Comparison of ENCODE assay signal across 8 cellular contexts in genomic region chr14:58296731-58297130, GRCh38. TPM values are rescaled to one million over a fixed set of nuclear protein-coding genes. Genes with fewer than 3 reads are reported as not detected.
DNase-seq lines count a peak whose midpoint lies in the region; ATAC-seq and TF ChIP-seq lines count a peak whose summit lies in the region.

No MANE protein-coding gene starts in this region.

- H3K4me3 ChIP-seq in fibroblast of pulmonary artery (replicated peaks; ENCODE audit: low read depth, low read length) (peak overlapping the region; percentile 93), sigmoid colon (peak overlapping the region; percentile 61 to 99 (median 86))

- no peaks in the 10 kb centered on the region for H3K9me3 ChIP-seq in sigmoid colon

- H3K27ac ChIP-seq in sigmoid colon, result peak overlapping the region; percentile 92 to 98 (median 94)

- in situ Hi-C loops in G401 (cut with HindIII; ENCODE audit: low sequenced_read_pairs), result no loop called here

- DNase-seq in G401 (ENCODE audit: low spot score) (peak; percentile 15), OCI-M1 (lab: John Stamatoyannopoulos, UW) (peak; percentile 23), fibroblast of pulmonary artery (ENCODE audit: low read depth) (peak; percentile 27), sigmoid colon (no peak), NCI-H526 (lab: John Stamatoyannopoulos, UW) (no peak)
- no peak for DNase-seq in activated CD4-positive, alpha-beta T cell treated with anti-CD3 and anti-CD28 coated beads for 1 hour

- TF ChIP-seq EP300 in sigmoid colon (IDR thresholded peaks at IDR 0.05), result no peak

- ATAC-seq in GM18867 (IDR thresholded peaks at IDR 0.05; ENCODE audit: unreplicated experiment) (no peak), esophagus mucosa (no peak)

- WGBS in sigmoid colon, 2 donors, result 2 to 7% methylated on average over 3 of the region's 3 CpGs

- no peak for TF ChIP-seq POLR2A in sigmoid colon (IDR thresholded peaks at IDR 0.05)

- intact Hi-C loops in sigmoid colon (cut with DNase I), result loop anchor here (2.0 kb wide), 1 partner anchor 52 kb away; the partner anchor contains the start of gene PSMA3

- TF ChIP-seq CTCF in fibroblast of pulmonary artery (IDR thresholded peaks at IDR 0.05; ENCODE audit: low read length, missing control alignments) (no peak), sigmoid colon (IDR thresholded peaks at IDR 0.05) (no peak)

- H3K4me1 ChIP-seq in sigmoid colon, result peaks cover 0 to 66% (median 28%) of the 10 kb centered on the region in 4 donors

- peaks cover 6 to 42% (median 20%) of the 10 kb centered on the region in 4 donors for H3K36me3 ChIP-seq in sigmoid colon

- H3K27me3 ChIP-seq in sigmoid colon, result no peaks in the 10 kb centered on the region

RNA-seq across cellular contexts. Expression of gene ARID4A, which starts 1.6 kb away (rescaled TPM):
- 6.9 and 8.5 TPM in 2 replicates for total RNA-seq in G401 (2014; rRNA removed; shearing (Covaris generic))
- total RNA-seq in sigmoid colon (10 to 100 TPM; 18.1 to 31.9 (median 24.5) TPM), esophagus mucosa (9.5 TPM)
- 1 to 10 TPM; 4.2 to 8.4 (median 7.2) TPM for polyA plus RNA-seq in sigmoid colon

RNA-seq across cellular contexts. Expression of gene PSMA3, which starts 52.1 kb away (rescaled TPM):
- 208 and 305 TPM in 2 replicates for total RNA-seq in G401 (2014; rRNA removed; shearing (Covaris generic))
- 100 to 1,000 TPM in 3 of 4 donors, 10 to 100 TPM in 1; 69.5 to 112 (median 107) TPM for total RNA-seq in sigmoid colon
- polyA plus RNA-seq in sigmoid colon, result 100 to 1,000 TPM; 113 to 217 (median 161) TPM
- total RNA-seq in esophagus mucosa, result 142 TPM

Comparison
In these comparisons a context has a peak if more than half of its experiments do, and no peak if none do; other contexts are left out.
1. DNase-seq: peak in G401 (single experiment), OCI-M1 (single experiment) and fibroblast of pulmonary artery (single experiment); none in sigmoid colon (single experiment), activated CD4-positive, alpha-beta T cell treated with anti-CD3 and anti-CD28 coated beads for 1 hour (single experiment) and NCI-H526 (0 of 2).